9 cellular contexts compared by ENCODE assay signal in the genomic region with DNA sequence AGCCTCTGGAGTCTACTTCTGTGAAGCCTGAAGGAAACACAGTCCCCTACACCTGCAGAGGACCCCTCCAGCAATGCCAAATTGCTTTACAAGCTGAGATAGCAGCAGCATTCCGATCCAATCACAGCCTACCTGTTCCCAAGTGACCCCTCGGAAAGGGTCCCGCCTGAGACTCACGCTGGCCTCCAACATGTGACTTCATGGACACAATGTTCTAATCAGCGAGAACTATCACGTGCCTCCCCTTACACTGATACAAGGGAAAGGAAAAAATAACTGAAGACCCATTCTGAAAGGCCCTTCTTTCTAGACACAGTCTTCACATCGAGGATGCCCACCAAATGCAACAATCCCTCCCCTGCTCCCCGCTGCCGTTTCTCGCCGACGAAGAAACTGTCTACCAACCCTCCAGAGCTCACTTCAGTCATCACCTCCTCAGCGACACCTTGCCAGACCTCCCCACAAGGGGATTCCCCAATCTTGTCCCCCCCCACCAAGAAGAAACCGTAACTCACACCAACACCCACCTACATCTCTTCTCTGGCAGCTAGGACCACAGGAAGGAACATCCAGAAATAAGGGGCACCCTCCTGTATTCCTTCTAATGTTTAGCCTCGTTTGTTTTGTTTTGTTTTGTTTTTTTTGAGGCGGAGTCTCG. TPM values are rescaled to one million over a fixed set of nuclear protein-coding genes. Genes with fewer than 3 reads are reported as not detected.
DNase-seq lines count a peak whose midpoint lies in the region; ATAC-seq, FAIRE-seq and TF ChIP-seq lines count a peak whose summit lies in the region.
"Had no signal": no experiment of that assay in that cellular context is flagged by ENCODE, and none has a peak within 500 bp of the region (broad histone marks: within the 10 kb centered on the region; RNA-seq: fewer than 3 reads in every experiment).

No MANE protein-coding gene starts in this region.

- no peak overlapping the region for H3K27ac ChIP-seq in pancreas

- peaks cover 2% of the 10 kb centered on the region for H3K36me3 Mint-ChIP-seq in activated T-helper 1 cell treated with anti-CD3 and anti-CD28 coated beads, Interleukin-12 subunit alpha, Interleukin-12 subunit beta, Interleukin-2, Interleukin-4 antibody, amounts not matched to agents 30 ng/mL and 10 ng/mL and 1 ng/mL, durations not matched to agents 14 hours and 24 hours and 36 hours (ENCODE audit: low read depth)
- peaks cover 17% of the 10 kb centered on the region for H3K36me3 Mint-ChIP-seq in nephron progenitor cell (ENCODE audit: low read depth)

- H3K4me1 ChIP-seq in pancreas = peaks cover 0 to 4% (median 4%) of the 10 kb centered on the region in 3 donors

- H3K4me3 ChIP-seq in pancreas = no peak overlapping the region

- WGBS in pancreas, 2 donors = 86 to 88% methylated on average over 17 of the region's 17 CpGs

- peak; percentile 4 for DNase-seq in D341Med (ENCODE audit: low spot score)
- DNase-seq in activated T-helper 1 cell treated with anti-CD3 and anti-CD28 coated beads, Interleukin-12 subunit alpha, Interleukin-12 subunit beta, Interleukin-2, Interleukin-4 antibody, amounts not matched to agents 30 ng/mL and 10 ng/mL and 1 ng/mL, durations not matched to agents 14 hours and 24 hours and 36 hours (ENCODE audit: low spot score) = no peak
- DNase-seq in nephron progenitor cell = no peak
- no peak for DNase-seq in effector CD4-positive, alpha-beta T cell
- DNase-seq in NCI-H2196 (lab: John Stamatoyannopoulos, UW; ENCODE audit: unreplicated experiment) = no peak
- no peak for DNase-seq in pancreas
- DNase-seq: foreskin melanocyte had no signal

- H3K27me3 Mint-ChIP-seq in activated T-helper 1 cell treated with anti-CD3 and anti-CD28 coated beads, Interleukin-12 subunit alpha, Interleukin-12 subunit beta, Interleukin-2, Interleukin-4 antibody, amounts not matched to agents 30 ng/mL and 10 ng/mL and 1 ng/mL, durations not matched to agents 14 hours and 24 hours and 36 hours (ENCODE audit: insufficient read depth) = no peaks in the 10 kb centered on the region
- peaks cover 2% of the 10 kb centered on the region for H3K27me3 Mint-ChIP-seq in nephron progenitor cell (ENCODE audit: low read depth, poor library complexity)

- intact Hi-C loops in activated T-helper 1 cell treated with anti-CD3 and anti-CD28 coated beads, Interleukin-12 subunit alpha, Interleukin-12 subunit beta, Interleukin-2, Interleukin-4 antibody, amounts not matched to agents 30 ng/mL and 10 ng/mL and 1 ng/mL, durations not matched to agents 14 hours and 24 hours and 36 hours (cut with micrococcal nuclease) = loop anchor here (5.0 kb wide), 2 partner anchors 245 to 390 kb away; a partner anchor contains a TSS
- intact Hi-C loops in pancreas (cut with DNase I) = no loop called here

- H3K27me3 ChIP-seq in pancreas = no peaks in the 10 kb centered on the region

- ATAC-seq in esophagus mucosa (no peak), pancreas (no peak)

- peak; percentile 42 for TF ChIP-seq POLR2A in GM18526 (IDR thresholded peaks at IDR 0.05; ENCODE audit: extremely low read depth, insufficient read length)

- no peaks in the 10 kb centered on the region for H3K9me3 Mint-ChIP-seq in activated T-helper 1 cell treated with anti-CD3 and anti-CD28 coated beads, Interleukin-12 subunit alpha, Interleukin-12 subunit beta, Interleukin-2, Interleukin-4 antibody, amounts not matched to agents 30 ng/mL and 10 ng/mL and 1 ng/mL, durations not matched to agents 14 hours and 24 hours and 36 hours
- H3K9me3 Mint-ChIP-seq in nephron progenitor cell = no peaks in the 10 kb centered on the region

- H3K27ac Mint-ChIP-seq in activated T-helper 1 cell treated with anti-CD3 and anti-CD28 coated beads, Interleukin-12 subunit alpha, Interleukin-12 subunit beta, Interleukin-2, Interleukin-4 antibody, amounts not matched to agents 30 ng/mL and 10 ng/mL and 1 ng/mL, durations not matched to agents 14 hours and 24 hours and 36 hours = peak overlapping the region; percentile 21
- H3K27ac Mint-ChIP-seq in nephron progenitor cell = peak overlapping the region; percentile 68

- no peak for TF ChIP-seq CTCF in nephron progenitor cell (IDR thresholded peaks at IDR 0.05)
- TF ChIP-seq CTCF in pancreas (IDR thresholded peaks at IDR 0.05) = no peak

- H3K4me1 Mint-ChIP-seq in activated T-helper 1 cell treated with anti-CD3 and anti-CD28 coated beads, Interleukin-12 subunit alpha, Interleukin-12 subunit beta, Interleukin-2, Interleukin-4 antibody, amounts not matched to agents 30 ng/mL and 10 ng/mL and 1 ng/mL, durations not matched to agents 14 hours and 24 hours and 36 hours (ENCODE audit: low read depth) = peaks cover 15% of the 10 kb centered on the region
- peaks cover 25% of the 10 kb centered on the region for H3K4me1 Mint-ChIP-seq in nephron progenitor cell

- FAIRE-seq in pancreas (lab: Jason Lieb, UNC) = no peak

- no peaks in the 10 kb centered on the region for H3K9me3 ChIP-seq in pancreas

- peak overlapping the region; percentile 60 for H3K4me3 Mint-ChIP-seq in activated T-helper 1 cell treated with anti-CD3 and anti-CD28 coated beads, Interleukin-12 subunit alpha, Interleukin-12 subunit beta, Interleukin-2, Interleukin-4 antibody, amounts not matched to agents 30 ng/mL and 10 ng/mL and 1 ng/mL, durations not matched to agents 14 hours and 24 hours and 36 hours
- peak overlapping the region; percentile 67 for H3K4me3 Mint-ChIP-seq in nephron progenitor cell

- no peaks in the 10 kb centered on the region for H3K36me3 ChIP-seq in pancreas

RNA-seq across cellular contexts. Expression of a gene that starts 1.8 kb away (rescaled TPM):
- total RNA-seq in activated T-helper 1 cell treated with anti-CD3 and anti-CD28 coated beads, Interleukin-12 subunit alpha, Interleukin-12 subunit beta, Interleukin-2, Interleukin-4 antibody, amounts not matched to agents 30 ng/mL and 10 ng/mL and 1 ng/mL, durations not matched to agents 14 hours and 24 hours and 36 hours = 40.8 and 41.8 TPM in 2 replicates
- total RNA-seq in esophagus mucosa = 21.7 TPM
- 10 to 100 TPM in 4 of 6 donors, 1 to 10 TPM in 2; 9.3 to 16.1 (median 11.7) TPM for total RNA-seq in pancreas
- 10 to 100 TPM in 1 of 2 donors, 1 to 10 TPM in 1; 7.1 to 11.9 TPM for polyA plus RNA-seq in pancreas

RNA-seq across cellular contexts. Expression of a gene that starts 42.2 kb away (rescaled TPM):
- 269 and 270 TPM in 2 replicates for total RNA-seq in activated T-helper 1 cell treated with anti-CD3 and anti-CD28 coated beads, Interleukin-12 subunit alpha, Interleukin-12 subunit beta, Interleukin-2, Interleukin-4 antibody, amounts not matched to agents 30 ng/mL and 10 ng/mL and 1 ng/mL, durations not matched to agents 14 hours and 24 hours and 36 hours
- total RNA-seq in esophagus mucosa (119 TPM), pancreas (100 to 1,000 TPM in 1 of 6 donors, 10 to 100 TPM in 5; 61.1 to 106 (median 72.4) TPM)
- polyA plus RNA-seq in pancreas = 10 to 100 TPM; 83.2 to 90.6 TPM
